9 cellular contexts compared by ENCODE assay signal in genomic region chr17:57004944-57005579, GRCh38. TPM values are rescaled to one million over a fixed set of nuclear protein-coding genes. Genes with fewer than 3 reads are reported as not detected.
A peak's percentile ranks its signal among the peaks of the same experiment; 100 is the strongest.
DNase-seq lines count a peak whose midpoint lies in the region; ATAC-seq and TF ChIP-seq lines count a peak whose summit lies in the region.
"Had no signal": no experiment of that assay in that cellular context is flagged by ENCODE, and none has a peak within 500 bp of the region (broad histone marks: within the 10 kb centered on the region; RNA-seq: fewer than 3 reads in every experiment).

No MANE protein-coding gene starts in this region.

- H3K4me3 ChIP-seq in esophagus muscularis mucosa (no peak overlapping the region), aorta (ENCODE audit: low read length in 2 of 2) (no peak overlapping the region)
- H3K4me3 ChIP-seq: skin epidermis had no signal

- DNase-seq in AML-193 (lab: John Stamatoyannopoulos, UW) (peak; percentile 47 to 58), NOMO-1 treated with dmso at 0.1 percent for 144 hours (lab: John Stamatoyannopoulos, UW; ENCODE audit: unreplicated experiment) (peak; percentile 91), esophagus muscularis mucosa (ENCODE audit: extremely low spot score) (no peak), aorta (no peak), NCI-H2081 treated with DMSO at 0.1 percent for 48 hours (lab: John Stamatoyannopoulos, UW) (no peak)
- DNase-seq in stimulated activated CD8-positive, alpha-beta memory T cell treated with anti-CD3 and anti-CD28 coated beads, Interleukin-4, amount 100 ng/mL, for 48 hours, result no peak

- H3K27ac ChIP-seq in esophagus muscularis mucosa (replicated peaks in 1 of 4) (peak overlapping the region in 1 of 4 donors; percentile 8), aorta (ENCODE audit: low read depth in 1 of 2, low read length in 2 of 2) (no peak overlapping the region)

- TF ChIP-seq POLR2A in esophagus muscularis mucosa (IDR thresholded peaks at IDR 0.05; ENCODE audit: low read depth), result no peak

- peaks cover 0 to 11% (median 7%) of the 10 kb centered on the region in 4 donors for H3K4me1 ChIP-seq in esophagus muscularis mucosa
- H3K4me1 ChIP-seq in aorta (ENCODE audit: control insufficient read depth in 1 of 2, insufficient read depth in 2 of 2, low read length in 2 of 2), result no peaks in the 10 kb centered on the region

- 67% methylated on average over 8 of the region's 8 CpGs for WGBS in esophagus muscularis mucosa
- 59 to 65% methylated on average over 8 of the region's 8 CpGs for WGBS in aorta, 2 donors

- H3K9me3 ChIP-seq in esophagus muscularis mucosa (no peaks in the 10 kb centered on the region), aorta (ENCODE audit: control insufficient read depth, low read length) (no peaks in the 10 kb centered on the region)

- TF ChIP-seq CTCF in esophagus muscularis mucosa (IDR thresholded peaks at IDR 0.05), result peak; percentile 45 to 62 (median 59)

- no peak for TF ChIP-seq EP300 in esophagus muscularis mucosa (IDR thresholded peaks at IDR 0.05)

- ATAC-seq in GM18868 (IDR thresholded peaks at IDR 0.05; ENCODE audit: unreplicated experiment) (peak; percentile 81), HG02943 (IDR thresholded peaks at IDR 0.05; ENCODE audit: low read depth, unreplicated experiment) (peak; percentile 75), aorta (ENCODE audit: low FRiP score) (peak; percentile 50)

- no peaks in the 10 kb centered on the region for H3K27me3 ChIP-seq in esophagus muscularis mucosa
- no peaks in the 10 kb centered on the region for H3K27me3 ChIP-seq in aorta (ENCODE audit: control insufficient read depth in 1 of 2, insufficient read depth in 2 of 2, low read length in 1 of 2)

- H3K36me3 ChIP-seq in esophagus muscularis mucosa, result peaks cover 16 to 68% (median 59%) of the 10 kb centered on the region in 4 donors
- peaks cover 0 to 9% of the 10 kb centered on the region in 2 donors for H3K36me3 ChIP-seq in aorta (ENCODE audit: control insufficient read depth in 1 of 2, insufficient read depth in 2 of 2, low read length in 1 of 2)

- intact Hi-C loops in esophagus muscularis mucosa (cut with DNase I) (loop anchor here (5.0 kb wide), 2 partner anchors 47 to 107 kb away; no protein-coding TSS in a partner anchor), aorta (cut with DNase I) (loop anchor here in 1 of 2 donors (2.0 kb wide), 1 partner anchor 110 kb away; no protein-coding TSS in a partner anchor)

RNA-seq across cellular contexts. Expression of gene SCPEP1, which starts 27.1 kb away (rescaled TPM):
- total RNA-seq in esophagus muscularis mucosa (100 to 1,000 TPM in 1 of 4 donors, 10 to 100 TPM in 3; 61.0 to 111 (median 72.4) TPM), aorta (100 to 1,000 TPM in 1 of 2 donors, 10 to 100 TPM in 1; 81.1 to 113 TPM)
- polyA plus RNA-seq in aorta, result 100 to 1,000 TPM in 1 of 2 donors, 10 to 100 TPM in 1; 66.4 to 126 TPM

RNA-seq across cellular contexts. Expression of gene COIL, which starts 44.2 kb away (rescaled TPM):
- total RNA-seq in esophagus muscularis mucosa, result 10 to 100 TPM in 3 of 4 donors, 1 to 10 TPM in 1; 9.9 to 13.3 (median 11.4) TPM
- total RNA-seq in aorta, result 10 to 100 TPM; 10.8 to 12.0 TPM
- 1 to 10 TPM; 7.4 to 9.0 TPM for polyA plus RNA-seq in aorta

Comparison
In these comparisons a context has a peak if more than half of its experiments do, and no peak if none do; other contexts are left out.
1. DNase-seq: peak in AML-193 (2 of 2) and NOMO-1 treated with dmso at 0.1 percent for 144 hours (single experiment); none in esophagus muscularis mucosa (single experiment), aorta (0 of 2), stimulated activated CD8-positive, alpha-beta memory T cell treated with anti-CD3 and anti-CD28 coated beads, Interleukin-4, amount 100 ng/mL, for 48 hours (single experiment) and NCI-H2081 treated with DMSO at 0.1 percent for 48 hours (single experiment).
2. Peak in every context shown above with its lines, with median percentiles within 50 percentile points of each other: ATAC-seq.